19 cellular contexts compared by ENCODE assay signal in the genomic region with DNA sequence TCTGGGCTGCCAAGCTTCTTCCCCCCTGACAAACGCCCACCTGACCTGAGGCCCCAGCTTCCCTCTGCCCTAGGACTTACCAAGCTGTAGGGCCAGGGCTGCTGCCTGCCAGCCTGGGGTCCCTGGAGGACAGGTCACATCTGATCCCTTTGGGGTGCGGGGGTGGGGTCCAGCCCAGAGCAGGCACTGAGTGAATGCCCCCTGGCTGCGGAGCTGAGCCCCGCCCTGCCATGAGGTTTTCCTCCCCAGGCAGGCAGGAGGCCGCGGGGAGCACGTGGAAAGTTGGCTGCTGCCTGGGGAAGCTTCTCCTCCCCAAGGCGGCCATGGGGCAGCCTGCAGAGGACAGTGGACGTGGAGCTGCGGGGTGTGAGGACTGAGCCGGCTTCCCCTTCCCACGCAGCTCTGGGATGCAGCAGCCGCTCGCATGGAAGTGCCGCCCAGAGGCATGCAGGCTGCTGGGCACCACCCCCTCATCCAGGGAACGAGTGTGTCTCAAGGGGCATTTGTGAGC. TPM values are rescaled to one million over a fixed set of nuclear protein-coding genes. Genes with fewer than 3 reads are reported as not detected.
A peak's percentile ranks its signal among the peaks of the same experiment; 100 is the strongest.
DNase-seq lines count a peak whose midpoint lies in the region; ATAC-seq, FAIRE-seq and TF ChIP-seq lines count a peak whose summit lies in the region.
"Had no signal": no experiment of that assay in that cellular context is flagged by ENCODE, and none has a peak within 500 bp of the region (broad histone marks: within the 10 kb centered on the region; RNA-seq: fewer than 3 reads in every experiment).

No MANE protein-coding gene starts in this region.

- H2AFZ ChIP-seq in GM23248 (peak overlapping the region; percentile 60), astrocyte (ENCODE audit: low read depth, low read length) (peak overlapping the region; percentile 10)

- WGBS in GM23248 (ENCODE audit: low coverage in 1 of 2, low lambda C conversion rate in 2 of 2, missing lambda C conversion rate in 2 of 2), 2 experiments, result 24 to 33% methylated on average over 13 to 16 of the region's 16 CpGs
- WGBS in sigmoid colon, 2 donors, result 54 to 69% methylated on average over 16 of the region's 16 CpGs
- 10 to 37% methylated on average over 13 to 16 of the region's 16 CpGs for WGBS in tibial nerve, 2 donors

- TF ChIP-seq EP300 in sigmoid colon (IDR thresholded peaks at IDR 0.05) (no peak), tibial nerve (IDR thresholded peaks at IDR 0.05) (peak in 1 of 2 donors; percentile 11)

- H4K20me1 ChIP-seq in GM23248 (ENCODE audit: insufficient read depth), result no peaks in the 10 kb centered on the region
- H4K20me1 ChIP-seq in astrocyte (ENCODE audit: insufficient read depth, low read length), result no peaks in the 10 kb centered on the region

- H3K36me3 Mint-ChIP-seq in astrocyte (ENCODE audit: low read depth, unreplicated experiment), result peaks cover 15% of the 10 kb centered on the region
- H3K36me3 Mint-ChIP-seq: T-cell had no signal

- H3K9me3 Mint-ChIP-seq in astrocyte (ENCODE audit: unreplicated experiment), result peaks cover 11% of the 10 kb centered on the region
- H3K9me3 Mint-ChIP-seq: T-cell had no signal

- H3K4me1 Mint-ChIP-seq in astrocyte (ENCODE audit: low read depth, unreplicated experiment), result peaks cover 6% of the 10 kb centered on the region
- H3K4me1 Mint-ChIP-seq: activated CD4-positive, alpha-beta T cell treated with anti-CD3 and anti-CD28 coated beads for 36 hours; T-cell had no signal

- H3K4me1 ChIP-seq in GM23248 (ENCODE audit: insufficient read depth) (0 out of 2 replicates have a peak, but pooled peaks cover 7% of the 10 kb centered on the region), astrocyte (ENCODE audit: insufficient read depth, low read length) (peaks cover 9% of the 10 kb centered on the region), right atrium auricular region (peaks cover 0 to 37% of the 10 kb centered on the region in 2 donors), sigmoid colon (peaks cover 0 to 31% (median 29%) of the 10 kb centered on the region in 4 donors), tibial nerve (peaks cover 0 to 33% (median 8%) of the 10 kb centered on the region in 4 donors)

- no peak overlapping the region for H3K4me3 ChIP-seq in GM23248
- H3K4me3 ChIP-seq in astrocyte (ENCODE audit: insufficient read depth, low read depth, low read length), result no peak overlapping the region
- H3K4me3 ChIP-seq in right atrium auricular region, result no peak overlapping the region
- no peak overlapping the region for H3K4me3 ChIP-seq in sigmoid colon
- no peak overlapping the region for H3K4me3 ChIP-seq in tibial nerve
- H3K4me3 ChIP-seq: esophagus squamous epithelium had no signal

- in situ Hi-C loops in GM23248 (cut with MboI), result no loop called here
- in situ Hi-C loops in GM13977 (cut with MboI; ENCODE audit: low pct_unique_long_range_greater_than_20kb, low sequenced_read_pairs, unreplicated experiment), result no loop called here

- H3K27ac ChIP-seq in GM23248, result no peak overlapping the region
- H3K27ac ChIP-seq in astrocyte (ENCODE audit: low read depth, low read length), result no peak overlapping the region
- H3K27ac ChIP-seq in right atrium auricular region, result peak overlapping the region; percentile 3 to 27
- H3K27ac ChIP-seq in sigmoid colon, result peak overlapping the region in 2 of 4 donors; percentile 22 to 28
- peak overlapping the region in 1 of 4 donors; percentile 62 for H3K27ac ChIP-seq in tibial nerve
- H3K27ac ChIP-seq: C4-2B, KMS-11 had no signal

- H3K4me2 ChIP-seq in GM23248 (ENCODE audit: unreplicated experiment) (no peak overlapping the region), astrocyte (ENCODE audit: low read length) (no peak overlapping the region)
- H3K4me2 ChIP-seq: KMS-11 had no signal

- H3K27me3 ChIP-seq in GM23248 (replicated peaks; ENCODE audit: insufficient read depth), result 0 out of 2 replicates have a peak, but pooled peaks cover 4% of the 10 kb centered on the region
- no peaks in the 10 kb centered on the region for H3K27me3 ChIP-seq in astrocyte (ENCODE audit: insufficient read depth, low read length)
- H3K27me3 ChIP-seq in right atrium auricular region, result no peaks in the 10 kb centered on the region
- H3K27me3 ChIP-seq in sigmoid colon, result no peaks in the 10 kb centered on the region
- H3K27me3 ChIP-seq in tibial nerve, result no peaks in the 10 kb centered on the region

- H3K79me2 ChIP-seq in GM23248 (ENCODE audit: insufficient read depth) (no peaks in the 10 kb centered on the region), astrocyte (ENCODE audit: insufficient read depth, low read length) (no peaks in the 10 kb centered on the region)

- no peak overlapping the region for H3K27ac Mint-ChIP-seq in astrocyte (ENCODE audit: unreplicated experiment)
- H3K27ac Mint-ChIP-seq: activated CD4-positive, alpha-beta T cell treated with anti-CD3 and anti-CD28 coated beads for 36 hours; activated T-cell treated with anti-CD3 and anti-CD28 coated beads, Interleukin-2, amount 50 U/mL, for 72 hours; T-cell had no signal

- H3K4me3 Mint-ChIP-seq in astrocyte (ENCODE audit: unreplicated experiment), result no peak overlapping the region
- H3K4me3 Mint-ChIP-seq: activated CD4-positive, alpha-beta T cell treated with anti-CD3 and anti-CD28 coated beads for 36 hours; activated T-cell treated with anti-CD3 and anti-CD28 coated beads, Interleukin-2, amount 50 U/mL, for 72 hours; T-cell had no signal

- FAIRE-seq in astrocyte (lab: Jason Lieb, UNC), result no peak

- intact Hi-C loops in sigmoid colon (cut with DNase I), result no loop called here

- no peak for ATAC-seq in HG03442 (IDR thresholded peaks at IDR 0.05; ENCODE audit: unreplicated experiment)
- ATAC-seq: activated CD4-positive, alpha-beta T cell treated with anti-CD3 and anti-CD28 coated beads for 36 hours; activated T-cell treated with anti-CD3 and anti-CD28 coated beads, Interleukin-2, amount 50 U/mL, for 72 hours; T-cell had no signal

- peaks cover 15% of the 10 kb centered on the region for H3K27me3 Mint-ChIP-seq in astrocyte (ENCODE audit: low read depth, unreplicated experiment)

- H3K9me3 ChIP-seq in GM23248 (ENCODE audit: low read depth), result no peaks in the 10 kb centered on the region
- H3K9me3 ChIP-seq in astrocyte (ENCODE audit: insufficient read depth, low read depth, low read length), result no peaks in the 10 kb centered on the region
- no peaks in the 10 kb centered on the region for H3K9me3 ChIP-seq in right atrium auricular region
- no peaks in the 10 kb centered on the region for H3K9me3 ChIP-seq in sigmoid colon
- peaks cover 0 to 9% (median 0%) of the 10 kb centered on the region in 4 donors for H3K9me3 ChIP-seq in tibial nerve
- H3K9me3 ChIP-seq: esophagus squamous epithelium had no signal

- H3K9ac ChIP-seq in GM23248 (peak overlapping the region; percentile 19; the same call in 1 of the 2 replicates), astrocyte (ENCODE audit: low read length) (no peak overlapping the region)
- H3K9ac ChIP-seq: KMS-11 had no signal

- H3K9me2 ChIP-seq in GM23248 (ENCODE audit: insufficient read depth), result no peaks in the 10 kb centered on the region

- DNase-seq in GM23248 (peak; percentile 60), astrocyte (ENCODE audit: low read depth) (no peak), right atrium auricular region (ENCODE audit: low spot score) (no peak), sigmoid colon (peak; percentile 73), GM13977 (ENCODE audit: low spot score) (no peak), tibial nerve (ENCODE audit: low spot score in 2 of 2) (no peak), NCI-H446 treated with DMSO at 0.1 percent for 48 hours (lab: John Stamatoyannopoulos, UW) (no peak)
- DNase-seq: activated CD4-positive, alpha-beta T cell treated with anti-CD3 and anti-CD28 coated beads for 36 hours; activated T-cell treated with anti-CD3 and anti-CD28 coated beads, Interleukin-2, amount 50 U/mL, for 72 hours; cortex of kidney; esophagus squamous epithelium; NCI-H146; NCI-H526 treated with DMSO at 0.1 percent for 48 hours; stimulated activated CD4-positive, alpha-beta T cell treated with anti-CD3 and anti-CD28 coated beads, Interleukin-1b, Interleukin-23, amount 100 ng/mL, for 48 hours had no signal

- no peak for TF ChIP-seq CTCF in astrocyte (IDR thresholded peaks at IDR 0.05; ENCODE audit: insufficient read depth, low read depth, low read length)
- TF ChIP-seq CTCF in right atrium auricular region (IDR thresholded peaks at IDR 0.05), result no peak
- no peak for TF ChIP-seq CTCF in sigmoid colon (IDR thresholded peaks at IDR 0.05)
- TF ChIP-seq CTCF in GM13977 (IDR thresholded peaks at IDR 0.05; ENCODE audit: extremely low read depth, insufficient read depth, missing control alignments), result no peak
- TF ChIP-seq CTCF in tibial nerve (IDR thresholded peaks at IDR 0.05), result peak in 1 of 5 experiments; percentile 13

- H3F3A ChIP-seq in GM23248 (ENCODE audit: insufficient read depth), result no peaks in the 10 kb centered on the region; the same call in 1 of the 2 replicates

- H3K36me3 ChIP-seq in GM23248 (ENCODE audit: low read depth), result no peaks in the 10 kb centered on the region
- no peaks in the 10 kb centered on the region for H3K36me3 ChIP-seq in astrocyte (ENCODE audit: insufficient read depth, low read length)
- H3K36me3 ChIP-seq in right atrium auricular region, result no peaks in the 10 kb centered on the region
- no peaks in the 10 kb centered on the region for H3K36me3 ChIP-seq in sigmoid colon
- H3K36me3 ChIP-seq in tibial nerve, result no peaks in the 10 kb centered on the region
- H3K36me3 ChIP-seq: esophagus squamous epithelium had no signal

- TF ChIP-seq POLR2A in sigmoid colon (IDR thresholded peaks at IDR 0.05), result no peak
- TF ChIP-seq POLR2A in tibial nerve (IDR thresholded peaks at IDR 0.05), result no peak

RNA-seq across cellular contexts. Expression of a gene that starts 37.0 kb away (rescaled TPM):
- total RNA-seq in GM23248 (2014; rRNA removed; shearing (Covaris generic)), result 3.2 and 5.9 TPM in 2 replicates
- polyA plus RNA-seq in GM23248 (2016; fragmentation: Nextera tagmentation; extraction: Ambion mirVana), result 5.2 and 5.7 TPM in 2 replicates
- total RNA-seq in astrocyte, result 35.2 and 60.5 TPM in 2 replicates
- total RNA-seq in right atrium auricular region, result 100 to 1,000 TPM in 1 of 2 donors, 10 to 100 TPM in 1; 33.8 to 124 TPM
- total RNA-seq in sigmoid colon, result 10 to 100 TPM; 14.5 to 49.6 (median 32.1) TPM
- 1 to 10 TPM; 1.2 to 5.0 (median 3.6) TPM for polyA plus RNA-seq in sigmoid colon
- total RNA-seq in tibial nerve, result 10 to 100 TPM; 34.9 to 54.3 (median 43.5) TPM
- total RNA-seq: activated CD4-positive, alpha-beta T cell treated with anti-CD3 and anti-CD28 coated beads for 36 hours; activated T-cell treated with anti-CD3 and anti-CD28 coated beads, Interleukin-2, amount 50 U/mL, for 72 hours; mononuclear cell had no signal

Comparison
In these comparisons a context has a peak if more than half of its experiments do, and no peak if none do; other contexts are left out.
1. DNase-seq: peak in GM23248 (single experiment) and sigmoid colon (single experiment); none in astrocyte (single experiment), right atrium auricular region (single experiment), GM13977 (single experiment), tibial nerve (0 of 2) and NCI-H446 treated with DMSO at 0.1 percent for 48 hours (single experiment).
2. H3K27ac ChIP-seq: peak in right atrium auricular region (2 of 2); none in GM23248 (single experiment) and astrocyte (single experiment).